ENCODE assay signal across 1 cellular context in genomic region chr20:43843965-43844660, GRCh38.
TF ChIP-seq lines count a peak whose summit lies in the region.

No MANE protein-coding gene starts in this region.

TF ChIP-seq in WTC11, 78 proteins besides CTCF, POLR2A, EP300 and RAD21:
- no peak for TF ChIP-seq IRF2 (CRISPR knock-in tag; IDR thresholded peaks at IDR 0.05; ENCODE audit: borderline replicate concordance, low read depth)
- no peak for TF ChIP-seq GTF2I (CRISPR knock-in tag; conservative IDR thresholded peaks at IDR 0.05)
- no peak for TF ChIP-seq KAT7 (CRISPR knock-in tag; IDR thresholded peaks at IDR 0.05; ENCODE audit: borderline replicate concordance)
- TF ChIP-seq ZNF317 (CRISPR knock-in tag; IDR thresholded peaks at IDR 0.05; ENCODE audit: borderline replicate concordance, low read depth) = no peak
- no peak for TF ChIP-seq ZNF423 (CRISPR knock-in tag; IDR thresholded peaks at IDR 0.05)
- no peak for TF ChIP-seq PREB (CRISPR knock-in tag; IDR thresholded peaks at IDR 0.05; ENCODE audit: borderline replicate concordance)
- no peak for TF ChIP-seq MYBL2 (CRISPR knock-in tag; IDR thresholded peaks at IDR 0.05)
- no peak for TF ChIP-seq GABPB1 (CRISPR knock-in tag; IDR thresholded peaks at IDR 0.05)
- no peak for TF ChIP-seq CDX4 (CRISPR knock-in tag; IDR thresholded peaks at IDR 0.05; ENCODE audit: borderline replicate concordance)
- no peak for TF ChIP-seq E2F5 (CRISPR knock-in tag; IDR thresholded peaks at IDR 0.05)
- no peak for TF ChIP-seq RORB (CRISPR knock-in tag; IDR thresholded peaks at IDR 0.05)
- no peak for TF ChIP-seq CBFB (CRISPR knock-in tag; IDR thresholded peaks at IDR 0.05; ENCODE audit: low read depth)
- no peak for TF ChIP-seq HMGA2 (CRISPR knock-in tag; IDR thresholded peaks at IDR 0.05)
- no peak for TF ChIP-seq CREM (CRISPR knock-in tag; IDR thresholded peaks at IDR 0.05)
